In genomic region chr22:41998361-41999261, GRCh38 we compare ENCODE assay signal across 8 cellular contexts. TPM values are rescaled to one million over a fixed set of nuclear protein-coding genes. Genes with fewer than 3 reads are reported as not detected.
DNase-seq lines count a peak whose midpoint lies in the region; ATAC-seq and TF ChIP-seq lines count a peak whose summit lies in the region.

WBP2NL (plus strand) TSS chr22:41998788; CDS start chr22:41998819, 31 bp downstream.

- H3K4me3 Mint-ChIP-seq in WTC11: no peak within 1 kb of the TSS

- H3K27ac ChIP-seq in IMR-90 (ENCODE audit: insufficient read depth, low read length): no peak within 1 kb of the TSS

- H2AK5ac ChIP-seq in IMR-90 (ENCODE audit: low read depth, low read length): no peak within 1 kb of the TSS

- no peak within 1 kb of the TSS for H2BK5ac ChIP-seq in IMR-90 (ENCODE audit: low read depth, low read length, poor library complexity, severe bottlenecking)

- intact Hi-C loops in IMR-90 (cut with micrococcal nuclease): no loop called here

- H4K5ac ChIP-seq in IMR-90 (ENCODE audit: low read depth, low read length): peak within 1 kb of the TSS; percentile 81; the same call in 1 of the 2 replicates

- H3K18ac ChIP-seq in IMR-90 (ENCODE audit: low read depth, low read length): no peak within 1 kb of the TSS; the same call in 1 of the 2 replicates

- TF ChIP-seq CTCF in IMR-90 (conservative IDR thresholded peaks at IDR 0.05; ENCODE audit: low read depth, low read length): no peak
- no peak for TF ChIP-seq CTCF in WTC11 (IDR thresholded peaks at IDR 0.05)
- TF ChIP-seq CTCF in kidney epithelial cell (IDR thresholded peaks at IDR 0.05; ENCODE audit: insufficient read depth, low read length, poor library complexity, severe bottlenecking): no peak

- in situ Hi-C loops in IMR-90 (cut with MboI; ENCODE audit: low sequenced_read_pairs) (no loop called here), T47D (cut with HindIII; ENCODE audit: low pct_unique_long_range_greater_than_20kb, low sequenced_read_pairs) (no loop called here), HAP-1 (cut with MboI; ENCODE audit: low sequenced_read_pairs) (no loop called here)

- no peak within 1 kb of the TSS for H2BK15ac ChIP-seq in IMR-90 (ENCODE audit: low read depth, low read length)

- H3K4me1 ChIP-seq in IMR-90 (ENCODE audit: control insufficient read depth, insufficient read depth, low read length) (no peaks in the 10 kb centered on the region), HAP-1 (no peaks in the 10 kb centered on the region)

- no TSS peak for BruUV-seq in IMR-90 (replicated peaks; lab: Mats Ljungman, UMichigan)

- H3K79me1 ChIP-seq in IMR-90 (ENCODE audit: low read depth in 1 of 2, low read length in 2 of 2): no peaks in the 10 kb centered on the region

- H3K56ac ChIP-seq in IMR-90 (ENCODE audit: extremely low read depth, insufficient read depth, low read length): no peak within 1 kb of the TSS

- H3K4me1 Mint-ChIP-seq in WTC11: peaks cover 7% of the 10 kb centered on the region; the same call in 1 of the 2 replicates

- H3K9me3 ChIP-seq in IMR-90 (ENCODE audit: control insufficient read depth, insufficient read depth, low read length): no peaks in the 10 kb centered on the region
- no peaks in the 10 kb centered on the region for H3K9me3 ChIP-seq in HAP-1

- dilution Hi-C loops in IMR-90 (cut with HindIII; ENCODE audit: low sequenced_read_pairs, unreplicated experiment): no loop called here

- no peak within 1 kb of the TSS; the same call in 1 of the 2 replicates for H4K91ac ChIP-seq in IMR-90 (ENCODE audit: insufficient read depth, low read depth, low read length)

- DNase-seq in AG08396 (ENCODE audit: low spot score) (peak; percentile 78), IMR-90 (peak; percentile 51), WTC11 (ENCODE audit: low spot score) (no peak), T47D (ENCODE audit: low read depth in 1 of 2, low spot score in 1 of 2) (peak; percentile 80 to 92), kidney epithelial cell (ENCODE audit: low read depth) (peak; percentile 29), HAP-1 (ENCODE audit: low spot score in 2 of 2) (no peak)
- peak; percentile 85 for DNase-seq in stimulated activated CD4-positive, alpha-beta T cell treated with anti-CD3 and anti-CD28 coated beads, Interleukin-2, amount 100 ng/mL, for 24 hours

- no peak within 1 kb of the TSS for H3K9ac ChIP-seq in IMR-90 (ENCODE audit: low read depth, low read length)

- H2AK9ac ChIP-seq in IMR-90 (replicated peaks; ENCODE audit: low read depth, low read length, poor library complexity): peak within 1 kb of the TSS; percentile 62

- POLR2A ChIA-PET in IMR-90 (lab: Charles Lee; ENCODE audit: unreplicated experiment): no interaction called here
- POLR2A ChIA-PET in WTC11 (lab: Charles Lee): no interaction called here

- H3K4me3 ChIP-seq in IMR-90 (ENCODE audit: insufficient read depth, low read depth, low read length) (peak within 1 kb of the TSS; percentile 57), kidney epithelial cell (ENCODE audit: low read depth, low read length) (peak within 1 kb of the TSS; percentile 53), HAP-1 (no peak within 1 kb of the TSS)

- H2BK120ac ChIP-seq in IMR-90 (ENCODE audit: low read depth, low read length): no peak within 1 kb of the TSS; the same call in 1 of the 2 replicates

- peak; percentile 84 for ATAC-seq in GM19397 (IDR thresholded peaks at IDR 0.05; ENCODE audit: unreplicated experiment)
- ATAC-seq in IMR-90 (ENCODE audit: low read depth): peak; percentile 94
- peak; percentile 64 for ATAC-seq in WTC11

- peak within 1 kb of the TSS; percentile 57; the same call in 1 of the 2 replicates for H3K4me2 ChIP-seq in IMR-90 (ENCODE audit: low read depth, low read length)

- no peaks in the 10 kb centered on the region for H4K20me1 ChIP-seq in IMR-90 (ENCODE audit: insufficient read depth, low read length)

- no peak within 1 kb of the TSS for H3K14ac ChIP-seq in IMR-90 (replicated peaks; ENCODE audit: low read depth, low read length)

- TF ChIP-seq RAD21 in IMR-90 (IDR thresholded peaks at IDR 0.05; ENCODE audit: low read length): no peak

- H3K36me3 ChIP-seq in IMR-90 (ENCODE audit: control insufficient read depth, insufficient read depth, low read length) (no peaks in the 10 kb centered on the region), kidney epithelial cell (ENCODE audit: control insufficient read depth, insufficient read depth, low read length) (no peaks in the 10 kb centered on the region), HAP-1 (replicated peaks) (no peaks in the 10 kb centered on the region)

- H2AFZ ChIP-seq in IMR-90 (replicated peaks; ENCODE audit: low read length, poor library complexity): peak within 1 kb of the TSS; percentile 96

- peak within 1 kb of the TSS; percentile 72 to 93 for H4K8ac ChIP-seq in IMR-90 (ENCODE audit: low read depth in 2 of 2, low read length in 2 of 2)

- TF ChIP-seq POLR2A in IMR-90 (IDR thresholded peaks at IDR 0.05; ENCODE audit: low read depth, low read length): no peak

- peaks cover 10% of the 10 kb centered on the region for H3K36me3 Mint-ChIP-seq in WTC11

- no peak within 1 kb of the TSS for H3K27ac Mint-ChIP-seq in WTC11

- peaks cover 37% of the 10 kb centered on the region for H3K27me3 Mint-ChIP-seq in WTC11 (ENCODE audit: low read depth)

- 35% methylated on average over 12 of the region's 71 CpGs; no CpG with 5 or more reads in 1 of the 2 experiments for WGBS in IMR-90 (ENCODE audit: extremely low coverage in 2 of 2, insufficient read length in 1 of 2), 2 experiments

- H2BK20ac ChIP-seq in IMR-90 (ENCODE audit: low read depth, low read length): no peak within 1 kb of the TSS

- H3K9me1 ChIP-seq in IMR-90 (ENCODE audit: insufficient read depth, low read length): no peaks in the 10 kb centered on the region; the same call in 1 of the 2 replicates

- H3K27me3 ChIP-seq in IMR-90 (ENCODE audit: control insufficient read depth, insufficient read depth, low read length) (peaks cover 15% of the 10 kb centered on the region), kidney epithelial cell (ENCODE audit: control insufficient read depth, insufficient read depth, low read length) (no peaks in the 10 kb centered on the region), HAP-1 (ENCODE audit: low read depth) (no peaks in the 10 kb centered on the region)

- no peak within 1 kb of the TSS for H3K23ac ChIP-seq in IMR-90 (ENCODE audit: low read depth, low read length)

- peak within 1 kb of the TSS; percentile 82; the same call in 1 of the 2 replicates for H3K4ac ChIP-seq in IMR-90 (ENCODE audit: low read depth, low read length)

- CTCF ChIA-PET in IMR-90 (lab: Yijun Ruan, JAX) (no interaction called here), WTC11 (lab: Charles Lee) (interaction anchor here (1.5 kb wide), 1 partner anchor 301 kb away, joined by 4 read pairs; no protein-coding TSS in a partner anchor)

- H3K9me3 Mint-ChIP-seq in WTC11: no peaks in the 10 kb centered on the region

TF ChIP-seq in IMR-90, 13 proteins besides CTCF, POLR2A, EP300 and RAD21 (continues in another document):
- no peak for TF ChIP-seq ELK1 (IDR thresholded peaks at IDR 0.05; ENCODE audit: borderline replicate concordance, low read depth, low read length)
- TF ChIP-seq CEBPB (IDR thresholded peaks at IDR 0.05; ENCODE audit: low read depth, low read length): no peak
- TF ChIP-seq MAZ (IDR thresholded peaks at IDR 0.05; ENCODE audit: borderline replicate concordance, low read depth, low read length): peak; percentile 52; the same call in 1 of the 2 replicates
- TF ChIP-seq MXI1 (IDR thresholded peaks at IDR 0.05; ENCODE audit: borderline replicate concordance, low read depth, low read length): no peak

TF ChIP-seq in WTC11, 78 proteins besides CTCF, POLR2A, EP300 and RAD21 (continues in another document):
- TF ChIP-seq USF1 (CRISPR knock-in tag; IDR thresholded peaks at IDR 0.05) (peak; percentile 34; the same call in 1 of the 2 replicates), PRDM15 (CRISPR knock-in tag; IDR thresholded peaks at IDR 0.05) (no peak), MXD4 (CRISPR knock-in tag; IDR thresholded peaks at IDR 0.05; ENCODE audit: borderline replicate concordance) (no peak)

RNA-seq across cellular contexts. Expression of gene WBP2NL, which starts in this region (rescaled TPM):
- not detected in 2 replicates for total RNA-seq in IMR-90 (2012; rRNA removed)
- not detected in 2 replicates for polyA plus RNA-seq in IMR-90 (2012; rRNA removed)
- not detected in 2 replicates for polyA plus RNA-seq in IMR-90 (2012; cell fraction: cytosol; rRNA removed)
- polyA plus RNA-seq in IMR-90 (2012; cell fraction: nucleus; rRNA removed; ENCODE audit: low replicate concordance): 0.08 and 0.09 TPM in 2 replicates
- not detected in 3 replicates for total RNA-seq in WTC11 (2021)
- total RNA-seq in kidney epithelial cell: 0.68 and 2.6 TPM in 2 replicates

Comparison
In these comparisons a context has a peak if more than half of its experiments do, and no peak if none do; other contexts are left out.
1. Peak in DNase-seq, ATAC-seq, H3K4me3 ChIP-seq and H3K4me2 ChIP-seq in IMR-90; RNA of the gene not detected or under 1 TPM.
2. Peak in ATAC-seq in WTC11; RNA of the gene not detected or under 1 TPM.
3. DNase-seq: peak in AG08396 (single experiment), T47D (2 of 2), kidney epithelial cell (single experiment) and stimulated activated CD4-positive, alpha-beta T cell treated with anti-CD3 and anti-CD28 coated beads, Interleukin-2, amount 100 ng/mL, for 24 hours (2 of 2); none in WTC11 (single experiment) and HAP-1 (0 of 2).
4. Peak in every context shown above with its lines, with median percentiles within 50 percentile points of each other: ATAC-seq.